Comparison of ENCODE assay signal across 1 cellular context in the genomic region with DNA sequence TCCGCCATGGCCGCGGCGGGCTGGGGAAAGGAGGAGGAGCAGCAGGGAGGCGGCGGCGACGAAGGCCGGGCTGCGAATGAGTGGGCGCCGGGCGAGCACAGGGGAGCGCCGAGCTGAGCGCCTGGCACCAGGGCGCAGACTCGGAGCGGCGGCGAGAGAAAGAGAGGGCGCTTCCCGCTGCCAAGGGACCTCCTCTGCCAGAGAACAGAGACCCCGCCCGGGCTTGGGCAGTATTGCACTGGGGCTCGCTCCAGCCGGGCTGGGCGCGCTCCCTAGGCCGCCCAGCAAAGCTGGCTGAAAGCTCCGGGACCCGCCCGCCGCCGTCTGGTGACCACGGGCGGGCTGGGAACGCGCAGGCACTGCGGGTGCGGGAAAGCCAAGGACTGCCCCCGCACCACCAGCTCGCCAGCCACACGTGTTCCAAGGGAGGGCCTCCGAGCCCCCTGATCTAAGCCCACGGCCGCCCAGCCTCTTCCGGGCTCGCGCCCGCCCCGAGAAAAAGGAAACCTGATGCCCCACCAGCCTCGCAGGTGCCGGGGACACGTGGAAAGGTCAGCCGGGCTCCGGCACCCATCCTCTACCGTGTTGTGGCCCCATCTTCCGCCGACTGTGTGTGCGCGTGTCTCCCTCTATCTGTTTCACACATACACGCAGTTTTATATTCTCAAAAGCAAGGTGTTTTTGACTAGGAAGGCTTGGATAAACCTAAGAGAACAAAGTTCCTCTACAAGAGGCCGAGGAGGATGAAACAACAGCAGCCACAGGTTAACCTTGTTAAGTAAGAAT.
TF ChIP-seq lines count a peak whose summit lies in the region.

A gene (minus strand): TSS at position 140 of the 786 bp plus-strand sequence. CDS start 132 bp downstream, at position 8.

TF ChIP-seq in HepG2, 621 proteins besides CTCF, POLR2A, EP300 and RAD21 (continued from another document and continues in another):
- TF ChIP-seq, protein P1, sequence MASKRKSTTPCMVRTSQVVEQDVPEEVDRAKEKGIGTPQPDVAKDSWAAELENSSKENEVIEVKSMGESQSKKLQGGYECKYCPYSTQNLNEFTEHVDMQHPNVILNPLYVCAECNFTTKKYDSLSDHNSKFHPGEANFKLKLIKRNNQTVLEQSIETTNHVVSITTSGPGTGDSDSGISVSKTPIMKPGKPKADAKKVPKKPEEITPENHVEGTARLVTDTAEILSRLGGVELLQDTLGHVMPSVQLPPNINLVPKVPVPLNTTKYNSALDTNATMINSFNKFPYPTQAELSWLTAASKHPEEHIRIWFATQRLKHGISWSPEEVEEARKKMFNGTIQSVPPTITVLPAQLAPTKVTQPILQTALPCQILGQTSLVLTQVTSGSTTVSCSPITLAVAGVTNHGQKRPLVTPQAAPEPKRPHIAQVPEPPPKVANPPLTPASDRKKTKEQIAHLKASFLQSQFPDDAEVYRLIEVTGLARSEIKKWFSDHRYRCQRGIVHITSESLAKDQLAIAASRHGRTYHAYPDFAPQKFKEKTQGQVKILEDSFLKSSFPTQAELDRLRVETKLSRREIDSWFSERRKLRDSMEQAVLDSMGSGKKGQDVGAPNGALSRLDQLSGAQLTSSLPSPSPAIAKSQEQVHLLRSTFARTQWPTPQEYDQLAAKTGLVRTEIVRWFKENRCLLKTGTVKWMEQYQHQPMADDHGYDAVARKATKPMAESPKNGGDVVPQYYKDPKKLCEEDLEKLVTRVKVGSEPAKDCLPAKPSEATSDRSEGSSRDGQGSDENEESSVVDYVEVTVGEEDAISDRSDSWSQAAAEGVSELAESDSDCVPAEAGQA (IDR thresholded peaks at IDR 0.05; ENCODE audit: low read depth), result 0 out of 2 replicates have a peak, but pooled peaks have one; percentile 32
- TF ChIP-seq, protein P1 (CRISPR knock-in tag; IDR thresholded peaks at IDR 0.05; ENCODE audit: borderline replicate concordance), result no peak
- no peak for TF ChIP-seq ZNF33B (CRISPR knock-in tag; IDR thresholded peaks at IDR 0.05)
- 0 out of 2 replicates have a peak, but pooled peaks have one; percentile 33 for TF ChIP-seq ISX (CRISPR knock-in tag; conservative IDR thresholded peaks at IDR 0.05)
- no peak for TF ChIP-seq NFKBIZ (CRISPR knock-in tag; IDR thresholded peaks at IDR 0.05)
- TF ChIP-seq ATRX (CRISPR knock-in tag; IDR thresholded peaks at IDR 0.05; ENCODE audit: borderline replicate concordance), result no peak
- peak; percentile 77; the same call in 1 of the 2 replicates for TF ChIP-seq ZNF788 (CRISPR knock-in tag; IDR thresholded peaks at IDR 0.05; ENCODE audit: borderline replicate concordance)
- TF ChIP-seq NFRKB (IDR thresholded peaks at IDR 0.05), result no peak
- peak; percentile 77; the same call in 1 of the 2 replicates for TF ChIP-seq ZNF777 (CRISPR knock-in tag; IDR thresholded peaks at IDR 0.05)
- TF ChIP-seq SP5 (CRISPR knock-in tag; IDR thresholded peaks at IDR 0.05; ENCODE audit: borderline replicate concordance, low read depth), result peak; percentile 7; the same call in 1 of the 2 replicates
- TF ChIP-seq, protein P2, sequence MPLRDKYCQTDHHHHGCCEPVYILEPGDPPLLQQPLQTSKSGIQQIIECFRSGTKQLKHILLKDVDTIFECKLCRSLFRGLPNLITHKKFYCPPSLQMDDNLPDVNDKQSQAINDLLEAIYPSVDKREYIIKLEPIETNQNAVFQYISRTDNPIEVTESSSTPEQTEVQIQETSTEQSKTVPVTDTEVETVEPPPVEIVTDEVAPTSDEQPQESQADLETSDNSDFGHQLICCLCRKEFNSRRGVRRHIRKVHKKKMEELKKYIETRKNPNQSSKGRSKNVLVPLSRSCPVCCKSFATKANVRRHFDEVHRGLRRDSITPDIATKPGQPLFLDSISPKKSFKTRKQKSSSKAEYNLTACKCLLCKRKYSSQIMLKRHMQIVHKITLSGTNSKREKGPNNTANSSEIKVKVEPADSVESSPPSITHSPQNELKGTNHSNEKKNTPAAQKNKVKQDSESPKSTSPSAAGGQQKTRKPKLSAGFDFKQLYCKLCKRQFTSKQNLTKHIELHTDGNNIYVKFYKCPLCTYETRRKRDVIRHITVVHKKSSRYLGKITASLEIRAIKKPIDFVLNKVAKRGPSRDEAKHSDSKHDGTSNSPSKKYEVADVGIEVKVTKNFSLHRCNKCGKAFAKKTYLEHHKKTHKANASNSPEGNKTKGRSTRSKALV (CRISPR knock-in tag; IDR thresholded peaks at IDR 0.05), result peak; percentile 76; the same call in 1 of the 2 replicates
- TF ChIP-seq SOX6 (IDR thresholded peaks at IDR 0.05), result no peak
- peak; percentile 87 for TF ChIP-seq SOX6 (CRISPR knock-in tag; IDR thresholded peaks at IDR 0.05)
- TF ChIP-seq JUN (CRISPR knock-in tag; IDR thresholded peaks at IDR 0.05), result no peak
- TF ChIP-seq ZNF589 (CRISPR knock-in tag; conservative IDR thresholded peaks at IDR 0.05), result peak; percentile 60; the same call in 1 of the 2 replicates
- TF ChIP-seq, protein P3, sequence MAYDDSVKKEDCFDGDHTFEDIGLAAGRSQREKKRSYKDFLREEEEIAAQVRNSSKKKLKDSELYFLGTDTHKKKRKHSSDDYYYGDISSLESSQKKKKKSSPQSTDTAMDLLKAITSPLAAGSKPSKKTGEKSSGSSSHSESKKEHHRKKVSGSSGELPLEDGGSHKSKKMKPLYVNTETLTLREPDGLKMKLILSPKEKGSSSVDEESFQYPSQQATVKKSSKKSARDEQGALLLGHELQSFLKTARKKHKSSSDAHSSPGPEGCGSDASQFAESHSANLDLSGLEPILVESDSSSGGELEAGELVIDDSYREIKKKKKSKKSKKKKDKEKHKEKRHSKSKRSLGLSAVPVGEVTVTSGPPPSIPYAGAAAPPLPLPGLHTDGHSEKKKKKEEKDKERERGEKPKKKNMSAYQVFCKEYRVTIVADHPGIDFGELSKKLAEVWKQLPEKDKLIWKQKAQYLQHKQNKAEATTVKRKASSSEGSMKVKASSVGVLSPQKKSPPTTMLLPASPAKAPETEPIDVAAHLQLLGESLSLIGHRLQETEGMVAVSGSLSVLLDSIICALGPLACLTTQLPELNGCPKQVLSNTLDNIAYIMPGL (CRISPR knock-in tag; IDR thresholded peaks at IDR 0.05; ENCODE audit: borderline replicate concordance in 1 of 2, low read depth in 1 of 2), result peak; percentile 95 to 98
- no peak; the same call in none of the 2 replicates for TF ChIP-seq ELF3 (CRISPR knock-in tag; IDR thresholded peaks at IDR 0.05)
- TF ChIP-seq, protein P4, sequence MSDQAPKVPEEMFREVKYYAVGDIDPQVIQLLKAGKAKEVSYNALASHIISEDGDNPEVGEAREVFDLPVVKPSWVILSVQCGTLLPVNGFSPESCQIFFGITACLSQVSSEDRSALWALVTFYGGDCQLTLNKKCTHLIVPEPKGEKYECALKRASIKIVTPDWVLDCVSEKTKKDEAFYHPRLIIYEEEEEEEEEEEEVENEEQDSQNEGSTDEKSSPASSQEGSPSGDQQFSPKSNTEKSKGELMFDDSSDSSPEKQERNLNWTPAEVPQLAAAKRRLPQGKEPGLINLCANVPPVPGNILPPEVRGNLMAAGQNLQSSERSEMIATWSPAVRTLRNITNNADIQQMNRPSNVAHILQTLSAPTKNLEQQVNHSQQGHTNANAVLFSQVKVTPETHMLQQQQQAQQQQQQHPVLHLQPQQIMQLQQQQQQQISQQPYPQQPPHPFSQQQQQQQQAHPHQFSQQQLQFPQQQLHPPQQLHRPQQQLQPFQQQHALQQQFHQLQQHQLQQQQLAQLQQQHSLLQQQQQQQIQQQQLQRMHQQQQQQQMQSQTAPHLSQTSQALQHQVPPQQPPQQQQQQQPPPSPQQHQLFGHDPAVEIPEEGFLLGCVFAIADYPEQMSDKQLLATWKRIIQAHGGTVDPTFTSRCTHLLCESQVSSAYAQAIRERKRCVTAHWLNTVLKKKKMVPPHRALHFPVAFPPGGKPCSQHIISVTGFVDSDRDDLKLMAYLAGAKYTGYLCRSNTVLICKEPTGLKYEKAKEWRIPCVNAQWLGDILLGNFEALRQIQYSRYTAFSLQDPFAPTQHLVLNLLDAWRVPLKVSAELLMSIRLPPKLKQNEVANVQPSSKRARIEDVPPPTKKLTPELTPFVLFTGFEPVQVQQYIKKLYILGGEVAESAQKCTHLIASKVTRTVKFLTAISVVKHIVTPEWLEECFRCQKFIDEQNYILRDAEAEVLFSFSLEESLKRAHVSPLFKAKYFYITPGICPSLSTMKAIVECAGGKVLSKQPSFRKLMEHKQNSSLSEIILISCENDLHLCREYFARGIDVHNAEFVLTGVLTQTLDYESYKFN (CRISPR knock-in tag; conservative IDR thresholded peaks at IDR 0.05), result peak; percentile 54
- no peak; the same call in 1 of the 2 replicates for TF ChIP-seq KLF9 (CRISPR knock-in tag; IDR thresholded peaks at IDR 0.05; ENCODE audit: low read depth)
- peak; percentile 93 for TF ChIP-seq MTA1 (CRISPR knock-in tag; IDR thresholded peaks at IDR 0.05; ENCODE audit: borderline replicate concordance)
- no peak for TF ChIP-seq JUNB (CRISPR knock-in tag; IDR thresholded peaks at IDR 0.05; ENCODE audit: borderline replicate concordance)
- peak; percentile 89 for TF ChIP-seq KDM5B (CRISPR knock-in tag; IDR thresholded peaks at IDR 0.05; ENCODE audit: borderline replicate concordance)
- no peak for TF ChIP-seq ZNF496 (CRISPR knock-in tag; IDR thresholded peaks at IDR 0.05; ENCODE audit: insufficient replicate concordance)
- no peak for TF ChIP-seq ZNF326 (CRISPR knock-in tag; IDR thresholded peaks at IDR 0.05; ENCODE audit: borderline replicate concordance)
- no peak for TF ChIP-seq HOXA7 (CRISPR knock-in tag; IDR thresholded peaks at IDR 0.05)
- TF ChIP-seq ZNF224 (CRISPR knock-in tag; IDR thresholded peaks at IDR 0.05), result peak; percentile 97
- TF ChIP-seq MBD4 (IDR thresholded peaks at IDR 0.05; ENCODE audit: borderline replicate concordance, low read length), result no peak
- TF ChIP-seq, protein P5, sequence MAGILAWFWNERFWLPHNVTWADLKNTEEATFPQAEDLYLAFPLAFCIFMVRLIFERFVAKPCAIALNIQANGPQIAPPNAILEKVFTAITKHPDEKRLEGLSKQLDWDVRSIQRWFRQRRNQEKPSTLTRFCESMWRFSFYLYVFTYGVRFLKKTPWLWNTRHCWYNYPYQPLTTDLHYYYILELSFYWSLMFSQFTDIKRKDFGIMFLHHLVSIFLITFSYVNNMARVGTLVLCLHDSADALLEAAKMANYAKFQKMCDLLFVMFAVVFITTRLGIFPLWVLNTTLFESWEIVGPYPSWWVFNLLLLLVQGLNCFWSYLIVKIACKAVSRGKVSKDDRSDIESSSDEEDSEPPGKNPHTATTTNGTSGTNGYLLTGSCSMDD (CRISPR knock-in tag; IDR thresholded peaks at IDR 0.05), result no peak
- TF ChIP-seq ZBTB8A (CRISPR knock-in tag; IDR thresholded peaks at IDR 0.05; ENCODE audit: borderline replicate concordance, low read depth), result 0 out of 2 replicates have a peak, but pooled peaks have one; percentile 29
- no peak; the same call in 1 of the 2 replicates for TF ChIP-seq AKAP8 (CRISPR knock-in tag; IDR thresholded peaks at IDR 0.05)
- TF ChIP-seq, protein P6, sequence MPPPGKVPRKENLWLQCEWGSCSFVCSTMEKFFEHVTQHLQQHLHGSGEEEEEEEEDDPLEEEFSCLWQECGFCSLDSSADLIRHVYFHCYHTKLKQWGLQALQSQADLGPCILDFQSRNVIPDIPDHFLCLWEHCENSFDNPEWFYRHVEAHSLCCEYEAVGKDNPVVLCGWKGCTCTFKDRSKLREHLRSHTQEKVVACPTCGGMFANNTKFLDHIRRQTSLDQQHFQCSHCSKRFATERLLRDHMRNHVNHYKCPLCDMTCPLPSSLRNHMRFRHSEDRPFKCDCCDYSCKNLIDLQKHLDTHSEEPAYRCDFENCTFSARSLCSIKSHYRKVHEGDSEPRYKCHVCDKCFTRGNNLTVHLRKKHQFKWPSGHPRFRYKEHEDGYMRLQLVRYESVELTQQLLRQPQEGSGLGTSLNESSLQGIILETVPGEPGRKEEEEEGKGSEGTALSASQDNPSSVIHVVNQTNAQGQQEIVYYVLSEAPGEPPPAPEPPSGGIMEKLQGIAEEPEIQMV (CRISPR knock-in tag; IDR thresholded peaks at IDR 0.05; ENCODE audit: low read depth), result peak; percentile 53; the same call in 1 of the 2 replicates
- TF ChIP-seq, protein P7, sequence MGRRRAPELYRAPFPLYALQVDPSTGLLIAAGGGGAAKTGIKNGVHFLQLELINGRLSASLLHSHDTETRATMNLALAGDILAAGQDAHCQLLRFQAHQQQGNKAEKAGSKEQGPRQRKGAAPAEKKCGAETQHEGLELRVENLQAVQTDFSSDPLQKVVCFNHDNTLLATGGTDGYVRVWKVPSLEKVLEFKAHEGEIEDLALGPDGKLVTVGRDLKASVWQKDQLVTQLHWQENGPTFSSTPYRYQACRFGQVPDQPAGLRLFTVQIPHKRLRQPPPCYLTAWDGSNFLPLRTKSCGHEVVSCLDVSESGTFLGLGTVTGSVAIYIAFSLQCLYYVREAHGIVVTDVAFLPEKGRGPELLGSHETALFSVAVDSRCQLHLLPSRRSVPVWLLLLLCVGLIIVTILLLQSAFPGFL (CRISPR knock-in tag; IDR thresholded peaks at IDR 0.05), result no peak
- TF ChIP-seq, protein P8, sequence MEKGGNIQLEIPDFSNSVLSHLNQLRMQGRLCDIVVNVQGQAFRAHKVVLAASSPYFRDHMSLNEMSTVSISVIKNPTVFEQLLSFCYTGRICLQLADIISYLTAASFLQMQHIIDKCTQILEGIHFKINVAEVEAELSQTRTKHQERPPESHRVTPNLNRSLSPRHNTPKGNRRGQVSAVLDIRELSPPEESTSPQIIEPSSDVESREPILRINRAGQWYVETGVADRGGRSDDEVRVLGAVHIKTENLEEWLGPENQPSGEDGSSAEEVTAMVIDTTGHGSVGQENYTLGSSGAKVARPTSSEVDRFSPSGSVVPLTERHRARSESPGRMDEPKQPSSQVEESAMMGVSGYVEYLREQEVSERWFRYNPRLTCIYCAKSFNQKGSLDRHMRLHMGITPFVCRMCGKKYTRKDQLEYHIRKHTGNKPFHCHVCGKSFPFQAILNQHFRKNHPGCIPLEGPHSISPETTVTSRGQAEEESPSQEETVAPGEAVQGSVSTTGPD (CRISPR knock-in tag; IDR thresholded peaks at IDR 0.05), result 0 out of 2 replicates have a peak, but pooled peaks have one; percentile 39
- no peak for TF ChIP-seq NCOA5 (CRISPR knock-in tag; IDR thresholded peaks at IDR 0.05)
- TF ChIP-seq ZNF207 (IDR thresholded peaks at IDR 0.05; ENCODE audit: borderline replicate concordance), result no peak
- TF ChIP-seq ZFP90 (CRISPR knock-in tag; IDR thresholded peaks at IDR 0.05; ENCODE audit: borderline replicate concordance), result 0 out of 2 replicates have a peak, but pooled peaks have one; percentile 51
- peak; percentile 61; the same call in 1 of the 2 replicates for TF ChIP-seq ZNF33A (CRISPR knock-in tag; IDR thresholded peaks at IDR 0.05; ENCODE audit: borderline replicate concordance)
- no peak for TF ChIP-seq MAFK (conservative IDR thresholded peaks at IDR 0.05 in 1 of 2, IDR thresholded peaks at IDR 0.05 in 1 of 2; ENCODE audit: low read length in 2 of 2)
- TF ChIP-seq SRF (IDR thresholded peaks at IDR 0.05; ENCODE audit: low read depth, low read length), result no peak
